ENCODE assay signal across 26 cellular contexts in genomic region chr1:211099393-211099792, GRCh38. TPM values are rescaled to one million over a fixed set of nuclear protein-coding genes. Genes with fewer than 3 reads are reported as not detected.
"Had no signal": no experiment of that assay in that cellular context is flagged by ENCODE, and none has a peak within 500 bp of the region (broad histone marks: within the 10 kb centered on the region; RNA-seq: fewer than 3 reads in every experiment).

No MANE protein-coding gene starts in this region.

- H3K27ac ChIP-seq: adrenal gland, PC-9 had no signal

- H3K36me3 Mint-ChIP-seq: activated naive CD8-positive, alpha-beta T cell treated with anti-CD3 and anti-CD28 coated beads, Interleukin-2, amount 10 ng/mL, durations not matched to agents 7 days and 5 days had no signal

- H3K27me3 ChIP-seq: adrenal gland had no signal

- H3K4me1 Mint-ChIP-seq: activated naive CD8-positive, alpha-beta T cell treated with anti-CD3 and anti-CD28 coated beads, Interleukin-2, amount 10 ng/mL, durations not matched to agents 7 days and 5 days; T-helper 17 cell had no signal

- H3K4me1 ChIP-seq: adrenal gland had no signal

- H3K4me3 ChIP-seq: adrenal gland, K562, PC-9 had no signal

- DNase-seq: activated CD4-positive, alpha-beta T cell treated with anti-CD3 and anti-CD28 coated beads for 48 hours; activated CD4-positive, alpha-beta T cell treated with anti-CD3 and anti-CD28 coated beads, Interleukin-2, amount 50 U/mL, for 4 hours; activated CD4-positive, CD25-positive, alpha-beta regulatory T cell treated with anti-CD3 and anti-CD28 coated beads, Interleukin-2, amount 50 U/mL, for 72 hours; activated CD8-positive, alpha-beta memory T cell treated with anti-CD3 and anti-CD28 coated beads, Interleukin-2, amount 50 U/mL, for 48 hours; activated CD8-positive, alpha-beta T cell treated with anti-CD3 and anti-CD28 coated beads, Interleukin-2, amount 10 ng/mL, durations not matched to agents 7 days and 5 days; activated naive CD4-positive, alpha-beta T cell treated with anti-CD3 and anti-CD28 coated beads, Interleukin-2, amount 50 U/mL, for 16 hours; activated naive CD8-positive, alpha-beta T cell treated with anti-CD3 and anti-CD28 coated beads, Interleukin-2, amount 10 ng/mL, durations not matched to agents 7 days and 5 days; activated T-cell treated with anti-CD3 and anti-CD28 coated beads, Interleukin-2, amount 50 U/mL, for 1 hour; adrenal gland; anterior cingulate cortex; Karpas-422; MM.1S; NCI-H1105; NCI-H1436; NCI-H1694 treated with DMSO at 0.1 percent for 48 hours; NCI-H2081; NCI-H345; NCI-H510A; NCI-H526 treated with DMSO at 0.1 percent for 48 hours; PC-9; SIG-M5; T-helper 17 cell; T-helper 9 cell had no signal

- ATAC-seq: activated CD8-positive, alpha-beta T cell treated with anti-CD3 and anti-CD28 coated beads, Interleukin-2, amount 10 ng/mL, durations not matched to agents 7 days and 5 days; T-helper 17 cell; WTC11 had no signal

- H3K4me3 Mint-ChIP-seq: activated CD8-positive, alpha-beta T cell treated with anti-CD3 and anti-CD28 coated beads, Interleukin-2, amount 10 ng/mL, durations not matched to agents 7 days and 5 days; activated naive CD8-positive, alpha-beta T cell treated with anti-CD3 and anti-CD28 coated beads, Interleukin-2, amount 10 ng/mL, durations not matched to agents 7 days and 5 days; T-helper 17 cell; WTC11 had no signal

- H3K27ac Mint-ChIP-seq: activated CD8-positive, alpha-beta T cell treated with anti-CD3 and anti-CD28 coated beads, Interleukin-2, amount 10 ng/mL, durations not matched to agents 7 days and 5 days; activated naive CD8-positive, alpha-beta T cell treated with anti-CD3 and anti-CD28 coated beads, Interleukin-2, amount 10 ng/mL, durations not matched to agents 7 days and 5 days; T-helper 17 cell; WTC11 had no signal

- H3K9me3 ChIP-seq: adrenal gland had no signal

- H3K9me3 Mint-ChIP-seq: activated naive CD8-positive, alpha-beta T cell treated with anti-CD3 and anti-CD28 coated beads, Interleukin-2, amount 10 ng/mL, durations not matched to agents 7 days and 5 days had no signal

- H3K36me3 ChIP-seq: adrenal gland had no signal

RNA-seq across cellular contexts. Expression of gene KCNH1, which starts 34.6 kb away (rescaled TPM):
- total RNA-seq: activated CD8-positive, alpha-beta T cell treated with anti-CD3 and anti-CD28 coated beads, Interleukin-2, amount 10 ng/mL, durations not matched to agents 7 days and 5 days; activated naive CD8-positive, alpha-beta T cell treated with anti-CD3 and anti-CD28 coated beads, Interleukin-2, amount 10 ng/mL, durations not matched to agents 7 days and 5 days; cardiac septum; K562; PC-9; T-helper 17 cell had no signal
- polyA plus RNA-seq: K562 had no signal
